In genomic region chr7:103347507-103348267, GRCh38 we compare ENCODE assay signal across 8 cellular contexts. TPM values are rescaled to one million over a fixed set of nuclear protein-coding genes. Genes with fewer than 3 reads are reported as not detected.
DNase-seq lines count a peak whose midpoint lies in the region; ATAC-seq and TF ChIP-seq lines count a peak whose summit lies in the region.

Gene PSMC2 (plus strand): TSS chr7:103347643. CDS start chr7:103347712, 69 bp downstream.

- no peaks in the 10 kb centered on the region for H3K27me3 ChIP-seq in BJ (ENCODE audit: control insufficient read depth, insufficient read depth, low read length)

- TF ChIP-seq CTCF in BJ (IDR thresholded peaks at IDR 0.05; ENCODE audit: insufficient read depth, low read depth, low read length) (no peak), choroid plexus epithelial cell (conservative IDR thresholded peaks at IDR 0.05; ENCODE audit: low read depth, low read length) (no peak)

- ATAC-seq in GM19324 (IDR thresholded peaks at IDR 0.05; ENCODE audit: low FRiP score, unreplicated experiment) (peak; percentile 74), HG03460 (IDR thresholded peaks at IDR 0.05; ENCODE audit: unreplicated experiment) (peak; percentile 73)

- H3K36me3 ChIP-seq in BJ (ENCODE audit: control insufficient read depth, insufficient read depth, low read length) = no peaks in the 10 kb centered on the region

- POLR2A ChIA-PET in BJ (lab: Charles Lee) = no interaction called here

- DNase-seq in BJ (ENCODE audit: low read depth) = peak; percentile 41
- DNase-seq in NCI-H524 treated with DMSO at 0.1 percent for 48 hours (lab: John Stamatoyannopoulos, UW) = peak; percentile 75
- peak; percentile 66 to 81 for DNase-seq in activated CD4-positive, alpha-beta T cell treated with anti-CD3 and anti-CD28 coated beads for 4 hours
- peak; percentile 95 for DNase-seq in choroid plexus epithelial cell (ENCODE audit: low read depth)
- DNase-seq in kidney tubule cell (ENCODE audit: low spot score) = peak; percentile 91
- peak; percentile 59 to 68 for DNase-seq in stimulated activated CD4-positive, alpha-beta T cell treated with anti-CD3 and anti-CD28 coated beads, Interleukin-1b, Interleukin-23, amount 100 ng/mL, for 1 hour (ENCODE audit: low read depth in 2 of 2)

- CTCF ChIA-PET in BJ (lab: Yijun Ruan, JAX) = interaction anchor here (0.9 kb wide), 1 partner anchor 50 kb away, joined by 3 read pairs; the partner anchor contains the start of gene PMPCB

- H3K4me3 ChIP-seq in BJ (ENCODE audit: low read depth, low read length) = peak within 1 kb of the TSS; percentile 83
- peak within 1 kb of the TSS; percentile 79 for H3K4me3 ChIP-seq in choroid plexus epithelial cell (ENCODE audit: low read depth, low read length)

RNA-seq across cellular contexts. Expression of gene PSMC2, which starts in this region (rescaled TPM):
- 103 and 179 TPM in 2 replicates for polyA plus RNA-seq in BJ (2011; rRNA removed)
- 32.8 and 49.1 TPM in 2 replicates for polyA minus RNA-seq in BJ (2011; rRNA and poly(A)+ RNA removed)

Comparison
In these comparisons a context has a peak if more than half of its experiments do, and no peak if none do; other contexts are left out.
1. Peak in every context shown above with its lines: DNase-seq, ATAC-seq and H3K4me3 ChIP-seq.
2. DNase-seq: peak in every context shown above with its lines; median percentile 95 in choroid plexus epithelial cell; 91 in kidney tubule cell; 75 in NCI-H524 treated with DMSO at 0.1 percent for 48 hours; 74 in activated CD4-positive, alpha-beta T cell treated with anti-CD3 and anti-CD28 coated beads for 4 hours; 64 in stimulated activated CD4-positive, alpha-beta T cell treated with anti-CD3 and anti-CD28 coated beads, Interleukin-1b, Interleukin-23, amount 100 ng/mL, for 1 hour; 41 in BJ.